22 cellular contexts compared by ENCODE assay signal in the genomic region with DNA sequence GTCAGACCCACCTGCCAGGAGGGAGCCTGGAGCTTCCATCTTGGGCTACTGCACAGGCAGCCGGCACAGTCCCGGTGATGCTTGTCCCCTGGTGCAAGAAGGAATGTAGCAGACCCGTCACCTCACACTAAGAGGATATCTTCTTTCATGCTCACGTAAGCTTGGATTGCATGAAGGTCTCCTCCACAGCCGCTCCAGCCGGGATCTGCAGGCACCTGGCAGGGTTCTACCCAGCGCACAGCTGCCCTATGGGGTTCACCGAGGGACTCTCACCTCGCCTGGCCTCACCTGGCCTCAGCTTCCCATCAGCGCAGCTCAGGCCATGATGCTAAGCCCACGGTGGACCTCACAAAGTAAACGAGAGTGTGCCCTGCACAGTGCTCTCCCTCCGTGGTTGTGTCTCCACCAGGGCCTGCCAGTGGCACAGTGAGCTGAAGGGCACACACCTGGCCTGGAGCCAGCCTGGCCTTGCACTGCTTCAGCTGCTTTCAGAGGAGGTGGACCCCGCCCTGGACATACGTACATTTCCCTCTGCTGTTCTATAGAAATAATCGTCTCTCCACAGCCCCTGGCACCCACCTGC.
DNase-seq lines count a peak whose midpoint lies in the region; ATAC-seq and TF ChIP-seq lines count a peak whose summit lies in the region.
"Had no signal": no experiment of that assay in that cellular context is flagged by ENCODE, and none has a peak within 500 bp of the region (broad histone marks: within the 10 kb centered on the region; RNA-seq: fewer than 3 reads in every experiment).

No MANE protein-coding gene starts in this region.

- intact Hi-C loops in left ventricle myocardium superior (cut with micrococcal nuclease) (no loop called here), Right ventricle myocardium superior (cut with DNase I) (no loop called here), colonic mucosa (cut with DNase I) (no loop called here)

- H3K9ac ChIP-seq in colonic mucosa (ENCODE audit: low read depth in 2 of 2, low read length in 2 of 2), result no peak overlapping the region

- peaks cover 2% of the 10 kb centered on the region for H3K79me2 ChIP-seq in osteoblast (ENCODE audit: insufficient read depth, low read length)

- no peak overlapping the region for H3K4me3 ChIP-seq in colonic mucosa
- H3K4me3 ChIP-seq in osteoblast (ENCODE audit: insufficient read depth, low read length), result no peak overlapping the region
- H3K4me3 ChIP-seq: esophagus muscularis mucosa, HAP-1, lung, SJSA1, vagina had no signal

- H3K27ac ChIP-seq in colonic mucosa (no peak overlapping the region), osteoblast (ENCODE audit: low read depth, low read length) (no peak overlapping the region)
- H3K27ac ChIP-seq: esophagus muscularis mucosa, SJSA1, vagina had no signal

- TF ChIP-seq CTCF in colonic mucosa (IDR thresholded peaks at IDR 0.05) (no peak), osteoblast (IDR thresholded peaks at IDR 0.05; ENCODE audit: extremely low read depth, low read depth, low read length) (no peak)

- peaks cover 17% of the 10 kb centered on the region for H4K20me1 ChIP-seq in osteoblast (ENCODE audit: insufficient read depth, low read length)

- H3K27me3 ChIP-seq in colonic mucosa (no peaks in the 10 kb centered on the region), osteoblast (ENCODE audit: insufficient read depth, low read length) (no peaks in the 10 kb centered on the region)
- H3K27me3 ChIP-seq: esophagus muscularis mucosa, SJSA1, vagina had no signal

- H3K4me1 ChIP-seq in colonic mucosa, result no peaks in the 10 kb centered on the region
- H3K4me1 ChIP-seq in osteoblast (ENCODE audit: insufficient read depth, low read length), result peaks cover 5% of the 10 kb centered on the region
- H3K4me1 ChIP-seq: HAP-1, vagina had no signal

- H3K9me3 ChIP-seq in colonic mucosa (no peaks in the 10 kb centered on the region), osteoblast (ENCODE audit: low read depth, low read length) (no peaks in the 10 kb centered on the region)
- H3K9me3 ChIP-seq: esophagus muscularis mucosa, HAP-1, SJSA1, vagina had no signal

- peak; percentile 22 for ATAC-seq in left ventricle myocardium superior
- no peak for ATAC-seq in Right ventricle myocardium superior (ENCODE audit: poor library complexity)
- ATAC-seq in GM21447 (IDR thresholded peaks at IDR 0.05; ENCODE audit: unreplicated experiment), result no peak
- ATAC-seq in HG03025 (IDR thresholded peaks at IDR 0.05; ENCODE audit: low FRiP score, unreplicated experiment), result no peak
- ATAC-seq: activated naive CD4-positive, alpha-beta T cell treated with anti-CD3 and anti-CD28 coated beads, Interleukin-2, amount 50 U/mL, for 72 hours; effector memory CD8-positive, alpha-beta T cell; Panc1 had no signal

- DNase-seq in left ventricle myocardium superior, result no peak
- DNase-seq in Right ventricle myocardium superior, result no peak
- peak; percentile 17 for DNase-seq in colonic mucosa
- DNase-seq in osteoblast (ENCODE audit: insufficient read length, low spot score, missing footprints), result peak; percentile 54
- DNase-seq in 8988T, result no peak
- DNase-seq: activated CD4-positive, alpha-beta T cell treated with anti-CD3 and anti-CD28 coated beads for 4 hours; CD4-positive, CD25-positive, alpha-beta regulatory T cell; effector memory CD8-positive, alpha-beta T cell; EL; hippocampal formation; Karpas-422; NCI-H146; substantia nigra had no signal

- H3K36me3 ChIP-seq in colonic mucosa (no peaks in the 10 kb centered on the region), osteoblast (ENCODE audit: insufficient read depth, low read length) (peaks cover 4% of the 10 kb centered on the region)
- H3K36me3 ChIP-seq: HAP-1 had no signal

- H3K4me2 ChIP-seq in osteoblast (ENCODE audit: insufficient read depth, low read length), result no peak overlapping the region

- no peak overlapping the region for H2AFZ ChIP-seq in osteoblast (ENCODE audit: low read length)

Comparison
In these comparisons a context has a peak if more than half of its experiments do, and no peak if none do; other contexts are left out.
1. DNase-seq: peak in colonic mucosa (single experiment) and osteoblast (single experiment); none in left ventricle myocardium superior (single experiment), Right ventricle myocardium superior (single experiment) and 8988T (single experiment).